Comparison of ENCODE assay signal across 14 cellular contexts in genomic region chr1:143721024-143721373, GRCh38.
A peak's percentile ranks its signal among the peaks of the same experiment; 100 is the strongest.
DNase-seq lines count a peak whose midpoint lies in the region; ATAC-seq and TF ChIP-seq lines count a peak whose summit lies in the region.
"Had no signal": no experiment of that assay in that cellular context is flagged by ENCODE, and none has a peak within 500 bp of the region (broad histone marks: within the 10 kb centered on the region; RNA-seq: fewer than 3 reads in every experiment).

No MANE protein-coding gene starts in this region.

- intact Hi-C loops in activated CD4-positive, alpha-beta memory T cell treated with anti-CD3 and anti-CD28 coated beads for 36 hours (cut with micrococcal nuclease): no loop called here

- no peak overlapping the region for H3K27ac Mint-ChIP-seq in activated naive CD8-positive, alpha-beta T cell
- H3K27ac Mint-ChIP-seq in activated naive CD8-positive, alpha-beta T cell treated with anti-CD3 and anti-CD28 coated beads, Interleukin-2, amount 50 U/mL, for 24 hours: no peak overlapping the region
- no peak overlapping the region for H3K27ac Mint-ChIP-seq in activated CD4-positive, alpha-beta memory T cell treated with anti-CD3 and anti-CD28 coated beads for 36 hours
- peak overlapping the region in 1 of 2 donors; percentile 71 for H3K27ac Mint-ChIP-seq in effector memory CD8-positive, alpha-beta T cell
- H3K27ac Mint-ChIP-seq: naive thymus-derived CD4-positive, alpha-beta T cell had no signal

- peaks cover 4% of the 10 kb centered on the region for H3K4me1 Mint-ChIP-seq in activated naive CD8-positive, alpha-beta T cell (ENCODE audit: low read depth)
- no peaks in the 10 kb centered on the region for H3K4me1 Mint-ChIP-seq in activated naive CD8-positive, alpha-beta T cell treated with anti-CD3 and anti-CD28 coated beads, Interleukin-2, amount 50 U/mL, for 24 hours
- peaks cover 4% of the 10 kb centered on the region for H3K4me1 Mint-ChIP-seq in activated CD4-positive, alpha-beta memory T cell treated with anti-CD3 and anti-CD28 coated beads for 36 hours (ENCODE audit: low read depth)
- H3K4me1 Mint-ChIP-seq in effector memory CD8-positive, alpha-beta T cell (ENCODE audit: low read depth in 2 of 2): peaks cover 4 to 6% of the 10 kb centered on the region in 2 donors

- H3K4me3 Mint-ChIP-seq in activated naive CD8-positive, alpha-beta T cell: peak overlapping the region; percentile 6
- no peak overlapping the region for H3K4me3 Mint-ChIP-seq in activated naive CD8-positive, alpha-beta T cell treated with anti-CD3 and anti-CD28 coated beads, Interleukin-2, amount 50 U/mL, for 24 hours
- H3K4me3 Mint-ChIP-seq in activated CD4-positive, alpha-beta memory T cell treated with anti-CD3 and anti-CD28 coated beads for 36 hours: peak overlapping the region; percentile 36
- peak overlapping the region in 1 of 2 donors; percentile 68 for H3K4me3 Mint-ChIP-seq in effector memory CD8-positive, alpha-beta T cell

- no peaks in the 10 kb centered on the region for H3K36me3 ChIP-seq in iPS-20b (ENCODE audit: insufficient read depth, low read depth, low read length)
- H3K36me3 ChIP-seq in thoracic aorta: no peaks in the 10 kb centered on the region
- H3K36me3 ChIP-seq: stomach had no signal

- H3K27ac ChIP-seq in iPS-20b (ENCODE audit: low read length) (no peak overlapping the region), thoracic aorta (no peak overlapping the region)
- H3K27ac ChIP-seq: stomach had no signal

- H3K4me3 ChIP-seq in iPS-20b (ENCODE audit: low read length): peak overlapping the region; percentile 0; the same call in 1 of the 2 replicates
- peak overlapping the region; percentile 25 for H3K4me3 ChIP-seq in thoracic aorta
- H3K4me3 ChIP-seq: stomach had no signal

- no peaks in the 10 kb centered on the region; the same call in 1 of the 2 replicates for H3K4me1 ChIP-seq in iPS-20b (ENCODE audit: insufficient read depth, low read length)
- no peaks in the 10 kb centered on the region for H3K4me1 ChIP-seq in thoracic aorta (ENCODE audit: control insufficient read depth in 1 of 2, low read depth in 2 of 2)
- H3K4me1 ChIP-seq: stomach had no signal

- H3K9ac ChIP-seq in iPS-20b (ENCODE audit: low read depth, low read length): 0 out of 2 replicates have a peak overlapping the region, but pooled peaks have one; percentile 2

- DNase-seq in activated naive CD8-positive, alpha-beta T cell treated with anti-CD3 and anti-CD28 coated beads, Interleukin-2, amount 50 U/mL, for 24 hours: no peak
- no peak for DNase-seq in activated CD4-positive, alpha-beta memory T cell treated with anti-CD3 and anti-CD28 coated beads for 36 hours
- DNase-seq in thoracic aorta (ENCODE audit: low spot score) (no peak), NCI-H1694 (lab: John Stamatoyannopoulos, UW) (no peak)
- DNase-seq in effector memory CD8-positive, alpha-beta T cell: no peak
- DNase-seq: activated CD4-positive, alpha-beta T cell treated with anti-CD3 and anti-CD28 coated beads, Interleukin-2, amount 50 U/mL, for 4 hours; central memory CD4-positive, alpha-beta T cell; naive thymus-derived CD4-positive, alpha-beta T cell; NCI-H2081 treated with DMSO at 0.1 percent for 48 hours; NCI-H510A treated with DMSO at 0.1 percent for 48 hours; stomach had no signal

- H3K9me3 ChIP-seq in iPS-20b (ENCODE audit: insufficient read depth, low read depth, low read length) (no peaks in the 10 kb centered on the region), thoracic aorta (no peaks in the 10 kb centered on the region)
- H3K9me3 ChIP-seq: stomach had no signal

- POLR2A ChIA-PET in activated CD4-positive, alpha-beta memory T cell treated with anti-CD3 and anti-CD28 coated beads for 36 hours (lab: Charles Lee): no interaction called here

- TF ChIP-seq CTCF in thoracic aorta (IDR thresholded peaks at IDR 0.05): no peak

- CTCF ChIA-PET in activated CD4-positive, alpha-beta memory T cell treated with anti-CD3 and anti-CD28 coated beads for 36 hours (lab: Charles Lee): no interaction called here

- ATAC-seq in activated naive CD8-positive, alpha-beta T cell treated with anti-CD3 and anti-CD28 coated beads, Interleukin-2, amount 50 U/mL, for 24 hours: no peak
- no peak for ATAC-seq in thoracic aorta (ENCODE audit: insufficient number of reproducible peaks, low FRiP score, low read depth)
- no peak for ATAC-seq in GM21723 (IDR thresholded peaks at IDR 0.05; ENCODE audit: unreplicated experiment)
- no peak for ATAC-seq in effector memory CD8-positive, alpha-beta T cell (replicated peaks)

- no peaks in the 10 kb centered on the region for H3K36me3 Mint-ChIP-seq in activated naive CD8-positive, alpha-beta T cell
- H3K36me3 Mint-ChIP-seq in activated naive CD8-positive, alpha-beta T cell treated with anti-CD3 and anti-CD28 coated beads, Interleukin-2, amount 50 U/mL, for 24 hours (ENCODE audit: low read depth): no peaks in the 10 kb centered on the region
- H3K36me3 Mint-ChIP-seq in activated CD4-positive, alpha-beta memory T cell treated with anti-CD3 and anti-CD28 coated beads for 36 hours: no peaks in the 10 kb centered on the region
- no peaks in the 10 kb centered on the region for H3K36me3 Mint-ChIP-seq in effector memory CD8-positive, alpha-beta T cell (ENCODE audit: insufficient read depth)

- peaks cover 34% of the 10 kb centered on the region for H3K27me3 Mint-ChIP-seq in activated naive CD8-positive, alpha-beta T cell
- H3K27me3 Mint-ChIP-seq in activated naive CD8-positive, alpha-beta T cell treated with anti-CD3 and anti-CD28 coated beads, Interleukin-2, amount 50 U/mL, for 24 hours: peaks cover 36% of the 10 kb centered on the region
- peaks cover 39% of the 10 kb centered on the region for H3K27me3 Mint-ChIP-seq in activated CD4-positive, alpha-beta memory T cell treated with anti-CD3 and anti-CD28 coated beads for 36 hours
- peaks cover 5 to 68% of the 10 kb centered on the region in 2 donors for H3K27me3 Mint-ChIP-seq in effector memory CD8-positive, alpha-beta T cell

- peaks cover 7% of the 10 kb centered on the region; the same call in 1 of the 2 replicates for H3K27me3 ChIP-seq in iPS-20b (ENCODE audit: insufficient read depth, low read length)
- H3K27me3 ChIP-seq in thoracic aorta (replicated peaks; ENCODE audit: insufficient read depth): no peaks in the 10 kb centered on the region

- H3K9me3 Mint-ChIP-seq in activated naive CD8-positive, alpha-beta T cell (ENCODE audit: low read depth): no peaks in the 10 kb centered on the region
- no peaks in the 10 kb centered on the region for H3K9me3 Mint-ChIP-seq in activated naive CD8-positive, alpha-beta T cell treated with anti-CD3 and anti-CD28 coated beads, Interleukin-2, amount 50 U/mL, for 24 hours
- H3K9me3 Mint-ChIP-seq in activated CD4-positive, alpha-beta memory T cell treated with anti-CD3 and anti-CD28 coated beads for 36 hours: no peaks in the 10 kb centered on the region
- H3K9me3 Mint-ChIP-seq in effector memory CD8-positive, alpha-beta T cell: no peaks in the 10 kb centered on the region
